Comparison of ENCODE assay signal across 8 cellular contexts in genomic region chr14:72926292-72927028, GRCh38. TPM values are rescaled to one million over a fixed set of nuclear protein-coding genes. Genes with fewer than 3 reads are reported as not detected.
DNase-seq lines count a peak whose midpoint lies in the region; ATAC-seq and TF ChIP-seq lines count a peak whose summit lies in the region.

TSS of gene DCAF4 (plus strand) at chr14:72926464. CDS start at chr14:72937979, 11,515 bp downstream.

- peaks cover 11% of the 10 kb centered on the region for H3K36me3 Mint-ChIP-seq in activated T-cell treated with anti-CD3 and anti-CD28 coated beads, Interleukin-2, amount 50 U/mL, for 24 hours (ENCODE audit: low read depth)

- ATAC-seq in GM21786 (IDR thresholded peaks at IDR 0.05; ENCODE audit: unreplicated experiment) (peak; percentile 98), Panc1 (peak; percentile 99)

- H3K4me2 ChIP-seq in KMS-11: peak within 1 kb of the TSS; percentile 46; the same call in 1 of the 2 replicates

- H2AFZ ChIP-seq in KMS-11 (ENCODE audit: low read depth): peak within 1 kb of the TSS; percentile 54

- H3K36me3 ChIP-seq in KMS-11 (ENCODE audit: insufficient read depth) (no peaks in the 10 kb centered on the region), Panc1 (ENCODE audit: control insufficient read depth, insufficient read depth, low read length) (no peaks in the 10 kb centered on the region), esophagus (ENCODE audit: control insufficient read depth in 2 of 2, insufficient read depth in 2 of 2, low read length in 1 of 2) (no peaks in the 10 kb centered on the region), mucosa of stomach (ENCODE audit: control insufficient read depth, insufficient read depth, low read length) (no peaks in the 10 kb centered on the region)

- no peaks in the 10 kb centered on the region for H3K9me3 Mint-ChIP-seq in activated T-cell treated with anti-CD3 and anti-CD28 coated beads, Interleukin-2, amount 50 U/mL, for 24 hours

- H3K27ac ChIP-seq in KMS-11 (peak within 1 kb of the TSS; percentile 96), Panc1 (ENCODE audit: low read length) (peak within 1 kb of the TSS; percentile 80), esophagus (ENCODE audit: low read depth in 2 of 2, low read length in 1 of 2) (peak within 1 kb of the TSS; percentile 90 to 93)

- BruUV-seq in Panc1 (replicated peaks; lab: Mats Ljungman, UMichigan): no TSS peak

- H3K27me3 Mint-ChIP-seq in activated T-cell treated with anti-CD3 and anti-CD28 coated beads, Interleukin-2, amount 50 U/mL, for 24 hours: peaks cover 14% of the 10 kb centered on the region

- POLR2A ChIA-PET in Panc1 (lab: Charles Lee): interaction anchor here (0.7 kb wide), 1 partner anchor 645 kb away, joined by 3 read pairs; no protein-coding TSS in a partner anchor

- peaks cover 21% of the 10 kb centered on the region for H3K4me1 Mint-ChIP-seq in activated T-cell treated with anti-CD3 and anti-CD28 coated beads, Interleukin-2, amount 50 U/mL, for 24 hours (ENCODE audit: low read depth)

- H3K9me3 ChIP-seq in Panc1 (ENCODE audit: control insufficient read depth, insufficient read depth, low read depth, low read length): no peaks in the 10 kb centered on the region
- no peaks in the 10 kb centered on the region for H3K9me3 ChIP-seq in esophagus (ENCODE audit: control insufficient read depth in 2 of 2, insufficient read depth in 1 of 2, low read depth in 1 of 2, low read length in 1 of 2)
- H3K9me3 ChIP-seq in mucosa of stomach (ENCODE audit: control insufficient read depth, low read length): no peaks in the 10 kb centered on the region

- WGBS in esophagus, 2 donors: 0% methylated on average over 59 of the region's 59 CpGs

- H3K27ac Mint-ChIP-seq in activated T-cell treated with anti-CD3 and anti-CD28 coated beads, Interleukin-2, amount 50 U/mL, for 24 hours: peak within 1 kb of the TSS; percentile 96

- in situ Hi-C loops in Panc1 (cut with HindIII; ENCODE audit: low pct_unique_long_range_greater_than_20kb, low sequenced_read_pairs): no loop called here

- intact Hi-C loops in Panc1 (cut with micrococcal nuclease; ENCODE audit: unreplicated experiment): no loop called here

- CTCF ChIA-PET in Panc1 (lab: Charles Lee): no interaction called here

- peaks cover 4% of the 10 kb centered on the region for H3K4me1 ChIP-seq in KMS-11 (ENCODE audit: low read depth, poor library complexity, severe bottlenecking)
- H3K4me1 ChIP-seq in Panc1 (ENCODE audit: control insufficient read depth, insufficient read depth, low read length): no peaks in the 10 kb centered on the region; the same call in 1 of the 2 replicates
- no peaks in the 10 kb centered on the region for H3K4me1 ChIP-seq in esophagus (ENCODE audit: control insufficient read depth in 2 of 2, insufficient read depth in 2 of 2, low read length in 1 of 2)
- H3K4me1 ChIP-seq in mucosa of stomach (ENCODE audit: control insufficient read depth, insufficient read depth, low read length): peaks cover 10% of the 10 kb centered on the region

- DNase-seq in DMS79 (lab: John Stamatoyannopoulos, UW): peak; percentile 99
- peak; percentile 86 for DNase-seq in Panc1 (ENCODE audit: low read depth, low spot score)
- peak; percentile 94 for DNase-seq in activated T-cell treated with anti-CD3 and anti-CD28 coated beads, Interleukin-2, amount 50 U/mL, for 24 hours
- DNase-seq in stimulated activated CD8-positive, alpha-beta memory T cell treated with anti-CD3 and anti-CD28 coated beads, Interleukin-7, amount 100 ng/mL, for 24 hours (ENCODE audit: low read depth): peak; percentile 85

- TF ChIP-seq CTCF in KMS-11 (conservative IDR thresholded peaks at IDR 0.05; ENCODE audit: low read depth, low read length): no peak
- no peak for TF ChIP-seq CTCF in Panc1 (IDR thresholded peaks at IDR 0.05)

- no peaks in the 10 kb centered on the region for H3K27me3 ChIP-seq in KMS-11 (ENCODE audit: insufficient read depth, low read depth)
- H3K27me3 ChIP-seq in Panc1 (ENCODE audit: control insufficient read depth, insufficient read depth, low read length): no peaks in the 10 kb centered on the region
- no peaks in the 10 kb centered on the region for H3K27me3 ChIP-seq in esophagus (ENCODE audit: control insufficient read depth in 1 of 2, insufficient read depth in 2 of 2, low read length in 2 of 2)
- H3K27me3 ChIP-seq in mucosa of stomach (ENCODE audit: control insufficient read depth, insufficient read depth, low read length): no peaks in the 10 kb centered on the region

- H3K4me3 Mint-ChIP-seq in activated T-cell treated with anti-CD3 and anti-CD28 coated beads, Interleukin-2, amount 50 U/mL, for 24 hours: peak within 1 kb of the TSS; percentile 89

- H3K79me2 ChIP-seq in KMS-11 (ENCODE audit: insufficient read depth, low read depth): peaks cover 33% of the 10 kb centered on the region

- H3K4me3 ChIP-seq in KMS-11 (IDR thresholded peaks at IDR 0.05; ENCODE audit: insufficient read depth, low read depth, low read length): no peak within 1 kb of the TSS
- H3K4me3 ChIP-seq in Panc1 (ENCODE audit: low read depth in 2 of 2, low read length in 2 of 2): peak within 1 kb of the TSS; percentile 53 to 72
- H3K4me3 ChIP-seq in esophagus (ENCODE audit: low read depth in 1 of 2, low read length in 2 of 2): peak within 1 kb of the TSS; percentile 68 to 79
- H3K4me3 ChIP-seq in mucosa of stomach (ENCODE audit: low read length): peak within 1 kb of the TSS; percentile 97

- no peaks in the 10 kb centered on the region for H4K20me1 ChIP-seq in KMS-11 (ENCODE audit: insufficient read depth)

- H3K9ac ChIP-seq in KMS-11 (peak within 1 kb of the TSS; percentile 93), mucosa of stomach (ENCODE audit: low read length) (peak within 1 kb of the TSS; percentile 89)

RNA-seq across cellular contexts. Expression of gene DCAF4, which starts in this region (rescaled TPM):
- total RNA-seq in Panc1 (2021; ENCODE audit: unreplicated experiment): 18.2 TPM
- polyA plus RNA-seq in Panc1 (2012; ENCODE audit: insufficient read length): 12.1 TPM
- 1 to 10 TPM; 5.6 to 7.5 TPM for polyA plus RNA-seq in esophagus
